Comparison of ENCODE assay signal across 35 cellular contexts in the genomic region with DNA sequence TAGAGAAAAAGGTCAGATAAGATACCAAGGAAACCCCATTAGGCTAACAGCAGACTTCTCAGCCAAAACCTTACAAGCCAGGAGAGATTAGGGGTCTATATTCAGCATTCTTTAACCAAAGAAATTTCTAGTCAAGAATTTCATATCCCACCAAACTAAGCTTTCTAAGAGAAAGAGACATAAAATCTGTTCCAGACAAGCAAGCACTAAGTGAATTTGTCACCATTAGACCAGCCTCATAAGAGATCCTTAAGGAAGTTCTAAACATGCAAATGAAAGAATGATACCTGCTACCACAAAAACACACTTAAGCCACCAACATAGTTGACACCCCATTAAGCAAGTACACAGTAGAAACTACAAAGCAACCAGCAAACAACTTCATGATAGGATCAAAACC.
"Had no signal": no experiment of that assay in that cellular context is flagged by ENCODE, and none has a peak within 500 bp of the region (broad histone marks: within the 10 kb centered on the region; RNA-seq: fewer than 3 reads in every experiment).

No MANE protein-coding gene starts in this region.

- H3K27me3 ChIP-seq: MG63 had no signal

- H3K36me3 ChIP-seq: MG63 had no signal

- H3K4me3 ChIP-seq: MG63 had no signal

- DNase-seq: Kasumi-1, MG63, MM.1S, MV-4-11, NCI-H1048, NCI-H1092, NCI-H1092 treated with DMSO at 0.1 percent for 48 hours, NCI-H1105, NCI-H1105 treated with DMSO at 0.1 percent for 48 hours, NCI-H1417, NCI-H1417 treated with DMSO at 0.1 percent for 48 hours, NCI-H1436, NCI-H1436 treated with DMSO at 0.1 percent for 48 hours, NCI-H146, NCI-H1694, NCI-H1694 treated with DMSO at 0.1 percent for 48 hours, NCI-H187, NCI-H187 treated with DMSO at 0.1 percent for 48 hours, NCI-H1930, NCI-H2029, NCI-H2029 treated with DMSO at 0.1 percent for 48 hours, NCI-H2081, NCI-H2081 treated with DMSO at 0.1 percent for 48 hours, NCI-H2107, NCI-H2171, NCI-H2171 treated with DMSO at 0.1 percent for 48 hours, NCI-H2227 treated with DMSO at 0.1 percent for 48 hours, NCI-H226, NCI-H345, NCI-H446, NCI-H446 treated with DMSO at 0.1 percent for 48 hours, NCI-H510A, NCI-H510A treated with DMSO at 0.1 percent for 48 hours, NCI-H524, NCI-H524 treated with DMSO at 0.1 percent for 48 hours had no signal
